18 cellular contexts compared by ENCODE assay signal in the genomic region with DNA sequence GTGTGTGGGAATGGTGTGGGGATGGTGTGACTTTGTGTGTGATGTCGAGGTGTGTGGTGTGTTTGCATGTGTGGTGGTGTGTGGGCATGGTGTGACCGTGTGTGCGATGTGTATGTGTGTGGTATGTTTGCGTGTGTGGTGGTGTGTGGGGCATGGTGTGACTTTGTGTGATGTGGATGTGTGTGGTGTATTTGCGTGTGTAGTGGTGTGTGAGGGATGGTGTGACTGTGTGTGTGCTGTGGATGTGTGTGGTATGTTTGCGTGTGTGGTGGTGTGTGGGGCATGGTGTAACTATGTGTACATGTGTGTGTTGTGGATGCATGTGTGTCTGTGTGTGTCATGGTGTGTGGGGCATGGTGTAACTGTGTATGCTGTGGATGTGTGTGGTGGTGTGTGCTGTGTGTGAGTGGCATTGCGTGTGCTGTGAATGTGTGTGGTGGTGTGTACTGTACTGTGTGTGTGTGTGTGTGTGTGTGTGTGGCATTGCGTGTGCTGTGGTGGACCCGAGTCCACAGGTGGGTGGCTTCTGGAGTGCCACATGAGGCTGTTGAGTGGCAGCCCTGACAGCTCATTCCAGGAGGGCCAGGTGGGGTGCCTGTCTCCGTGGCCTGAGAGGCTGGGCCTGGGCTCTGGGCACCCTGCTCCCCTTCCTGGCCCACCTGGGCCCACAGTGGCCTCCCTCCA. TPM values are rescaled to one million over a fixed set of nuclear protein-coding genes. Genes with fewer than 3 reads are reported as not detected.
DNase-seq lines count a peak whose midpoint lies in the region; ATAC-seq, FAIRE-seq and TF ChIP-seq lines count a peak whose summit lies in the region.
"Had no signal": no experiment of that assay in that cellular context is flagged by ENCODE, and none has a peak within 500 bp of the region (broad histone marks: within the 10 kb centered on the region; RNA-seq: fewer than 3 reads in every experiment).

No MANE protein-coding gene starts in this region.

- H3K4me2 ChIP-seq in HCT116 (ENCODE audit: low read length), result peak overlapping the region; percentile 82
- no peak overlapping the region for H3K4me2 ChIP-seq in osteoblast (ENCODE audit: insufficient read depth, low read length)

- no peaks in the 10 kb centered on the region for H4K20me1 ChIP-seq in HCT116 (ENCODE audit: insufficient read depth)
- peaks cover 5% of the 10 kb centered on the region for H4K20me1 ChIP-seq in osteoblast (ENCODE audit: insufficient read depth, low read length)

- H3K9ac ChIP-seq in HCT116 (ENCODE audit: low read length), result no peak overlapping the region

- H3K9me2 ChIP-seq in HCT116 (ENCODE audit: insufficient read depth), result no peaks in the 10 kb centered on the region

- H2AFZ ChIP-seq in HCT116 (ENCODE audit: low read depth, low read length, poor library complexity, severe bottlenecking), result no peak overlapping the region
- no peak overlapping the region for H2AFZ ChIP-seq in osteoblast (ENCODE audit: low read length)

- H3K36me3 ChIP-seq in CD8-positive, alpha-beta memory T cell (ENCODE audit: insufficient read depth, low read length), result peaks cover under 1% of the 10 kb centered on the region
- H3K36me3 ChIP-seq in HCT116 (ENCODE audit: control insufficient read depth in 1 of 2, insufficient read depth in 2 of 2, low read length in 2 of 2) (no peaks in the 10 kb centered on the region), osteoblast (ENCODE audit: insufficient read depth, low read length) (no peaks in the 10 kb centered on the region)

- H3K27me3 Mint-ChIP-seq in CD8-positive, alpha-beta memory T cell, result peaks cover 0 to 13% of the 10 kb centered on the region in 2 donors
- no peaks in the 10 kb centered on the region for H3K27me3 Mint-ChIP-seq in chondrocyte (ENCODE audit: low read depth)

- ATAC-seq in HCT116, result no peak
- ATAC-seq: body of pancreas had no signal

- POLR2A ChIA-PET in CD8-positive, alpha-beta memory T cell (lab: Charles Lee), result no interaction called here
- POLR2A ChIA-PET in HCT116 (lab: Charles Lee), result interaction anchor here (0.6 to 1.9 kb wide), 2 partner anchors 10 to 15 kb away, joined by 3 to 8 read pairs; partner anchors contain the start of gene ODC1

- H3K36me3 Mint-ChIP-seq in CD8-positive, alpha-beta memory T cell, result peaks cover 0 to under 1% (median 0%) of the 10 kb centered on the region in 3 donors
- no peaks in the 10 kb centered on the region for H3K36me3 Mint-ChIP-seq in chondrocyte (ENCODE audit: low read depth)

- DNase-seq in CD8-positive, alpha-beta memory T cell, result peak in 1 of 5 donors; percentile 34
- DNase-seq in HCT116 (ENCODE audit: low read depth, low spot score) (no peak), chondrocyte (ENCODE audit: low spot score) (peak; percentile 74), osteoblast (ENCODE audit: insufficient read length, low spot score, missing footprints) (peak; percentile 47), 8988T (no peak), H54 (ENCODE audit: insufficient read length, low spot score) (no peak), activated T-cell treated with anti-CD3 and anti-CD28 coated beads for 4 hours (no peak)
- DNase-seq: activated naive CD4-positive, alpha-beta T cell treated with anti-CD3 and anti-CD28 coated beads for 36 hours; body of pancreas; KBM-7; NCI-H526 treated with DMSO at 0.1 percent for 48 hours; SIG-M5; stimulated activated CD4-positive, alpha-beta T cell treated with anti-CD3 and anti-CD28 coated beads, Interleukin-4, amount 100 ng/mL, for 4 hours; T-helper 9 cell had no signal

- no peaks in the 10 kb centered on the region for H3K9me3 ChIP-seq in CD8-positive, alpha-beta memory T cell (ENCODE audit: low read length)
- H3K9me3 ChIP-seq in HCT116 (ENCODE audit: control insufficient read depth in 1 of 2, insufficient read depth in 1 of 2, low read depth in 1 of 2, low read length in 2 of 2), result no peaks in the 10 kb centered on the region
- H3K9me3 ChIP-seq in osteoblast (ENCODE audit: low read depth, low read length), result no peaks in the 10 kb centered on the region
- H3K9me3 ChIP-seq: body of pancreas, left lung had no signal

- RAD21 ChIA-PET in HCT116 (lab: Charles Lee; ENCODE audit: low non-redundant PET in 1 of 2, low total read pairs in 2 of 2, uncharacterized antibody in 2 of 2, unreplicated experiment in 2 of 2), result interaction anchor here (0.9 to 2.1 kb wide), 6 partner anchors 24 to 361 kb away, joined by 3 to 11 read pairs (median 4); no protein-coding TSS in a partner anchor

- H3K4me3 ChIP-seq in CD8-positive, alpha-beta memory T cell (ENCODE audit: low read length), result no peak overlapping the region
- H3K4me3 ChIP-seq in HCT116 (replicated peaks in 1 of 2; ENCODE audit: low read depth in 1 of 2, low read length in 2 of 2) (peak overlapping the region in 1 of 2 experiments; percentile 23; a peak in 2 of 4 replicates), osteoblast (ENCODE audit: insufficient read depth, low read length) (no peak overlapping the region)
- H3K4me3 ChIP-seq: body of pancreas had no signal

- peak overlapping the region in 5 of 7 donors; percentile 2 to 34 (median 4) for H3K4me3 Mint-ChIP-seq in CD8-positive, alpha-beta memory T cell
- H3K4me3 Mint-ChIP-seq in chondrocyte (ENCODE audit: unreplicated experiment), result no peak overlapping the region

- H3K27me3 ChIP-seq in CD8-positive, alpha-beta memory T cell (ENCODE audit: insufficient read depth, low read length, poor library complexity, severe bottlenecking), result no peaks in the 10 kb centered on the region
- H3K27me3 ChIP-seq in HCT116 (ENCODE audit: insufficient read depth, low read length), result no peaks in the 10 kb centered on the region
- no peaks in the 10 kb centered on the region for H3K27me3 ChIP-seq in osteoblast (ENCODE audit: insufficient read depth, low read length)
- H3K27me3 ChIP-seq: body of pancreas had no signal

- H3K4me1 Mint-ChIP-seq in CD8-positive, alpha-beta memory T cell, result peaks cover 10 to 22% (median 11%) of the 10 kb centered on the region in 3 donors
- no peaks in the 10 kb centered on the region for H3K4me1 Mint-ChIP-seq in chondrocyte (ENCODE audit: low read depth)

- peak overlapping the region in 3 of 8 donors; percentile 65 to 77 (median 70) for H3K27ac Mint-ChIP-seq in CD8-positive, alpha-beta memory T cell
- H3K27ac Mint-ChIP-seq in chondrocyte (ENCODE audit: unreplicated experiment), result peak overlapping the region; percentile 50
- H3K27ac Mint-ChIP-seq: activated naive CD4-positive, alpha-beta T cell treated with anti-CD3 and anti-CD28 coated beads for 36 hours had no signal

- no peaks in the 10 kb centered on the region for H3K9me3 Mint-ChIP-seq in CD8-positive, alpha-beta memory T cell
- no peaks in the 10 kb centered on the region for H3K9me3 Mint-ChIP-seq in chondrocyte (ENCODE audit: low read depth)
- H3K9me3 Mint-ChIP-seq: activated naive CD4-positive, alpha-beta T cell treated with anti-CD3 and anti-CD28 coated beads for 36 hours; dendritic cell treated with granulocyte-macrophage colony-stimulating factor and Interleukin-4, amounts not matched to agents 40 ng/mL and 50 ng/mL, for 4 days had no signal

- no peak for FAIRE-seq in H54 (lab: Jason Lieb, UNC)
- FAIRE-seq: frontal cortex had no signal

- H3K79me2 ChIP-seq in HCT116 (ENCODE audit: insufficient read depth, low read length) (no peaks in the 10 kb centered on the region), osteoblast (ENCODE audit: insufficient read depth, low read length) (no peaks in the 10 kb centered on the region)

- H3K27ac ChIP-seq in CD8-positive, alpha-beta memory T cell (ENCODE audit: low read depth, low read length), result no peak overlapping the region
- peak overlapping the region; percentile 41; the same call in 1 of the 2 replicates for H3K27ac ChIP-seq in HCT116 (ENCODE audit: low read depth, low read length)
- H3K27ac ChIP-seq in osteoblast (ENCODE audit: low read depth, low read length), result no peak overlapping the region
- H3K27ac ChIP-seq: body of pancreas, epithelial cell of prostate, left lung had no signal

- CTCF ChIA-PET in CD8-positive, alpha-beta memory T cell (lab: Charles Lee), result interaction anchor here (1.1 to 5.7 kb wide), 8 partner anchors 11 to 362 kb away, joined by 3 to 106 read pairs (median 38); partner anchors contain the start of genes ODC1 and RRM2
- CTCF ChIA-PET in HCT116 (lab: Charles Lee), result interaction anchor here (1.1 to 4.4 kb wide), 3 partner anchors 24 to 361 kb away, joined by 3 to 55 read pairs (median 10); partner anchors contain the start of gene RRM2

- TF ChIP-seq RAD21 in HCT116 (IDR thresholded peaks at IDR 0.05; ENCODE audit: low read depth), result no peak

- BruUV-seq in HCT116 (replicated peaks; lab: Mats Ljungman, UMichigan), result no TSS peak

- intact Hi-C loops in HCT116 (cut with micrococcal nuclease), result loop anchor here (10.0 kb wide), 2 partner anchors 619 to 659 kb away; no protein-coding TSS in a partner anchor

- peaks cover 7% of the 10 kb centered on the region for H3K4me1 ChIP-seq in CD8-positive, alpha-beta memory T cell (ENCODE audit: insufficient read depth, low read length)
- H3K4me1 ChIP-seq in HCT116 (ENCODE audit: control insufficient read depth in 1 of 2, insufficient read depth in 2 of 2, low read length in 2 of 2) (peaks cover 4 to 34% of the 10 kb centered on the region in 2 experiments; a peak in 3 of 4 replicates), osteoblast (ENCODE audit: insufficient read depth, low read length) (peaks cover 6% of the 10 kb centered on the region)

- TF ChIP-seq POLR2A in HCT116 (IDR thresholded peaks at IDR 0.05; ENCODE audit: borderline replicate concordance, extremely low read depth, insufficient read depth, insufficient read length) (no peak), H54 (IDR thresholded peaks at IDR 0.05; ENCODE audit: low read depth, low read length) (no peak)

- TF ChIP-seq CTCF in HCT116 (IDR thresholded peaks at IDR 0.05 in 2 of 3, conservative IDR thresholded peaks at IDR 0.05 in 1 of 3; ENCODE audit: borderline replicate concordance in 1 of 3, insufficient read depth in 1 of 3, low read depth in 2 of 3, low read length in 2 of 3) (no peak), chondrocyte (IDR thresholded peaks at IDR 0.05) (no peak), osteoblast (IDR thresholded peaks at IDR 0.05; ENCODE audit: extremely low read depth, low read depth, low read length) (no peak)

TF ChIP-seq in HCT116, 20 proteins besides CTCF, POLR2A, EP300 and RAD21 (continues in another document):
- TF ChIP-seq ELF1 (IDR thresholded peaks at IDR 0.05; ENCODE audit: borderline replicate concordance, low read depth) (no peak), EZH2 (IDR thresholded peaks at IDR 0.05) (no peak)

RNA-seq across cellular contexts. Expression of gene ODC1, which starts 14.7 kb away (rescaled TPM):
- total RNA-seq in CD8-positive, alpha-beta memory T cell, result 100 to 1,000 TPM; 565 to 566 TPM
- 57.1 TPM for polyA plus RNA-seq in CD8-positive, alpha-beta memory T cell
- 231 TPM for total RNA-seq in HCT116 (2021; ENCODE audit: unreplicated experiment)
- polyA plus RNA-seq in HCT116 (2012), result 178 and 235 TPM in 2 replicates
- total RNA-seq in chondrocyte, result 44.4 to 65.3 TPM (median 61.6 TPM) in 3 replicates
- total RNA-seq in osteoblast, result 106 and 109 TPM in 2 replicates

Comparison
In these comparisons a context has a peak if more than half of its experiments do, and no peak if none do; other contexts are left out.
1. DNase-seq: peak in chondrocyte (single experiment) and osteoblast (single experiment); none in HCT116 (single experiment), 8988T (single experiment), H54 (single experiment) and activated T-cell treated with anti-CD3 and anti-CD28 coated beads for 4 hours (single experiment).